ENCODE assay signal across 8 cellular contexts in genomic region chr16:11781773-11782172, GRCh38. TPM values are rescaled to one million over a fixed set of nuclear protein-coding genes. Genes with fewer than 3 reads are reported as not detected.
DNase-seq lines count a peak whose midpoint lies in the region; ATAC-seq, FAIRE-seq and TF ChIP-seq lines count a peak whose summit lies in the region.

No MANE protein-coding gene starts in this region.

- no peaks in the 10 kb centered on the region for H3K9me3 Mint-ChIP-seq in CD4-positive, alpha-beta memory T cell

- peaks cover 58% of the 10 kb centered on the region for H3K4me1 ChIP-seq in CD4-positive, alpha-beta memory T cell (ENCODE audit: insufficient read depth, low read length)
- peaks cover 2 to 39% of the 10 kb centered on the region in 2 donors for H3K4me1 ChIP-seq in ascending aorta
- H3K4me1 ChIP-seq in aorta (ENCODE audit: control insufficient read depth in 1 of 2, insufficient read depth in 2 of 2, low read length in 2 of 2), result peaks cover 0 to 2% of the 10 kb centered on the region in 2 donors
- H3K4me1 ChIP-seq in small intestine (ENCODE audit: control insufficient read depth in 2 of 2, insufficient read depth in 1 of 2, low read depth in 1 of 2, low read length in 1 of 2), result peaks cover 1 to 21% of the 10 kb centered on the region in 2 donors

- intact Hi-C loops in CD4-positive, alpha-beta memory T cell (cut with micrococcal nuclease), result loop anchor here (2.0 kb wide), 2 partner anchors 39 to 133 kb away; partner anchors contain the start of genes GSPT1 and TXNDC11
- intact Hi-C loops in ascending aorta (cut with DNase I) (loop anchor here (2.0 kb wide), 1 partner anchor 15 kb away; the partner anchor contains the start of gene ZC3H7A), aorta (cut with DNase I) (loop anchor here in 1 of 2 donors (5.0 kb wide), 1 partner anchor 39 kb away; the partner anchor contains the start of gene TXNDC11)

- no peak overlapping the region for H3K4me3 ChIP-seq in CD4-positive, alpha-beta memory T cell (ENCODE audit: low read length in 2 of 2)
- H3K4me3 ChIP-seq in ascending aorta (peak overlapping the region in 1 of 2 donors; percentile 41), aorta (ENCODE audit: low read length in 2 of 2) (peak overlapping the region; percentile 9 to 34), small intestine (ENCODE audit: low read depth in 1 of 2, low read length in 2 of 2) (no peak overlapping the region)

- H3K36me3 ChIP-seq in CD4-positive, alpha-beta memory T cell (ENCODE audit: insufficient read depth, low read length), result no peaks in the 10 kb centered on the region
- peaks cover 24 to 32% of the 10 kb centered on the region in 2 donors for H3K36me3 ChIP-seq in ascending aorta
- H3K36me3 ChIP-seq in aorta (ENCODE audit: control insufficient read depth in 1 of 2, insufficient read depth in 2 of 2, low read length in 1 of 2), result no peaks in the 10 kb centered on the region
- peaks cover 0 to 3% of the 10 kb centered on the region in 2 donors for H3K36me3 ChIP-seq in small intestine (ENCODE audit: control insufficient read depth in 2 of 2, insufficient read depth in 2 of 2, low read length in 2 of 2)

- H3K36me3 Mint-ChIP-seq in CD4-positive, alpha-beta memory T cell, result peaks cover 3 to 24% of the 10 kb centered on the region in 2 donors

- TF ChIP-seq CTCF in ascending aorta (IDR thresholded peaks at IDR 0.05), result no peak

- CTCF ChIA-PET in CD4-positive, alpha-beta memory T cell (lab: Charles Lee; ENCODE audit: partially characterized antibody), result interaction anchor here (0.8 to 2.4 kb wide), 5 partner anchors 10 to 286 kb away, joined by 3 to 13 read pairs (median 3); partner anchors contain the start of gene ZC3H7A

- DNase-seq in CD4-positive, alpha-beta memory T cell, result no peak
- DNase-seq in NCI-H1105 treated with DMSO at 0.1 percent for 48 hours (lab: John Stamatoyannopoulos, UW) (peak; percentile 90), ascending aorta (ENCODE audit: low spot score in 2 of 2) (no peak), medulla oblongata (ENCODE audit: extremely low spot score) (peak; percentile 79), aorta (no peak), small intestine (no peak), hepatic stellate cell (ENCODE audit: low spot score) (no peak)

- H3K27ac ChIP-seq in CD4-positive, alpha-beta memory T cell (ENCODE audit: low read depth, low read length), result peak overlapping the region; percentile 96
- H3K27ac ChIP-seq in ascending aorta (peak overlapping the region; percentile 88 to 90), aorta (ENCODE audit: low read depth in 1 of 2, low read length in 2 of 2) (peak overlapping the region; percentile 62 to 95), small intestine (ENCODE audit: low read depth in 1 of 2, low read length in 1 of 2) (peak overlapping the region in 1 of 2 donors; percentile 94)

- H3K4me3 Mint-ChIP-seq in CD4-positive, alpha-beta memory T cell, result peak overlapping the region; percentile 45 to 80 (median 59)

- no peaks in the 10 kb centered on the region for H3K27me3 ChIP-seq in CD4-positive, alpha-beta memory T cell (ENCODE audit: insufficient read depth, low read length)
- H3K27me3 ChIP-seq in ascending aorta, result no peaks in the 10 kb centered on the region
- H3K27me3 ChIP-seq in aorta (ENCODE audit: control insufficient read depth in 1 of 2, insufficient read depth in 2 of 2, low read length in 1 of 2), result no peaks in the 10 kb centered on the region
- no peaks in the 10 kb centered on the region for H3K27me3 ChIP-seq in small intestine (ENCODE audit: control insufficient read depth in 2 of 2, insufficient read depth in 2 of 2, low read length in 2 of 2)

- H3K4me1 Mint-ChIP-seq in CD4-positive, alpha-beta memory T cell, result peaks cover 32 to 52% (median 41%) of the 10 kb centered on the region in 4 donors

- H3K9me3 ChIP-seq in CD4-positive, alpha-beta memory T cell (ENCODE audit: control insufficient read depth in 1 of 2, low read length in 2 of 2), result no peaks in the 10 kb centered on the region
- H3K9me3 ChIP-seq in ascending aorta (no peaks in the 10 kb centered on the region), aorta (ENCODE audit: control insufficient read depth, low read length) (no peaks in the 10 kb centered on the region), small intestine (ENCODE audit: control insufficient read depth, low read depth) (no peaks in the 10 kb centered on the region)

- no peak for FAIRE-seq in small intestine (lab: Jason Lieb, UNC)

- WGBS in aorta, 2 donors, result 11 to 14% methylated on average over 5 of the region's 5 CpGs
- WGBS in small intestine, 3 donors, result 47 to 61% (median 60%) methylated on average over 5 of the region's 5 CpGs

- POLR2A ChIA-PET in CD4-positive, alpha-beta memory T cell (lab: Charles Lee; ENCODE audit: partially characterized antibody), result interaction anchor here (1.9 to 8.3 kb wide), 4 partner anchors 10 to 38 kb away, joined by 6 to 155 read pairs (median 20); partner anchors contain the start of genes TXNDC11 and ZC3H7A

- H3K27ac Mint-ChIP-seq in CD4-positive, alpha-beta memory T cell, result peak overlapping the region; percentile 93 to 100 (median 98)

- ATAC-seq in aorta (ENCODE audit: low FRiP score) (no peak), GM21381 (IDR thresholded peaks at IDR 0.05; ENCODE audit: unreplicated experiment) (no peak)

- no peaks in the 10 kb centered on the region for H3K27me3 Mint-ChIP-seq in CD4-positive, alpha-beta memory T cell

RNA-seq across cellular contexts. Expression of gene ZC3H7A, which starts 15.3 kb away (rescaled TPM):
- total RNA-seq in CD4-positive, alpha-beta memory T cell, result 10 to 100 TPM; 85.0 to 92.1 TPM
- polyA plus RNA-seq in CD4-positive, alpha-beta memory T cell, result 10 to 100 TPM; 39.9 to 47.6 TPM
- total RNA-seq in ascending aorta (56.9 TPM), aorta (10 to 100 TPM; 69.7 to 86.2 TPM)
- polyA plus RNA-seq in aorta (10 to 100 TPM; 45.4 to 46.7 TPM), small intestine (10 to 100 TPM; 21.2 to 39.1 (median 34.6) TPM)

RNA-seq across cellular contexts. Expression of gene TXNDC11, which starts 39.1 kb away (rescaled TPM):
- total RNA-seq in CD4-positive, alpha-beta memory T cell, result 10 to 100 TPM; 51.7 to 59.8 TPM
- polyA plus RNA-seq in CD4-positive, alpha-beta memory T cell, result 10 to 100 TPM; 54.7 to 62.6 TPM
- total RNA-seq in ascending aorta, result 86.5 TPM
- total RNA-seq in aorta, result 10 to 100 TPM; 39.7 to 43.6 TPM
- polyA plus RNA-seq in aorta, result 10 to 100 TPM; 19.9 to 42.5 TPM
- polyA plus RNA-seq in small intestine, result 10 to 100 TPM; 49.7 to 73.4 (median 49.7) TPM

Comparison
In these comparisons a context has a peak if more than half of its experiments do, and no peak if none do; other contexts are left out.
1. DNase-seq: peak in NCI-H1105 treated with DMSO at 0.1 percent for 48 hours (single experiment) and medulla oblongata (single experiment); none in CD4-positive, alpha-beta memory T cell (0 of 5), ascending aorta (0 of 2), aorta (0 of 2), small intestine (single experiment) and hepatic stellate cell (single experiment).
2. H3K4me3 ChIP-seq: peak in aorta (2 of 2); none in CD4-positive, alpha-beta memory T cell (0 of 2) and small intestine (0 of 2).